17 cellular contexts compared by ENCODE assay signal in genomic region chr10:43905502-43906236, GRCh38.
DNase-seq lines count a peak whose midpoint lies in the region; ATAC-seq and TF ChIP-seq lines count a peak whose summit lies in the region.
"Had no signal": no experiment of that assay in that cellular context is flagged by ENCODE, and none has a peak within 500 bp of the region (broad histone marks: within the 10 kb centered on the region; RNA-seq: fewer than 3 reads in every experiment).

No MANE protein-coding gene starts in this region.

- ATAC-seq in GM18505 (IDR thresholded peaks at IDR 0.05; ENCODE audit: unreplicated experiment) = no peak
- ATAC-seq: body of pancreas; effector memory CD8-positive, alpha-beta T cell had no signal

- TF ChIP-seq CTCF in mesothelial cell of epicardium (IDR thresholded peaks at IDR 0.05; ENCODE audit: unreplicated experiment) (no peak), testis (IDR thresholded peaks at IDR 0.05) (no peak), neural progenitor cell (IDR thresholded peaks at IDR 0.05) (no peak)

- H3K27me3 ChIP-seq in Karpas-422 (ENCODE audit: low read length) = no peaks in the 10 kb centered on the region
- H3K27me3 ChIP-seq in testis = no peaks in the 10 kb centered on the region
- H3K27me3 ChIP-seq in neural progenitor cell = no peaks in the 10 kb centered on the region
- H3K27me3 ChIP-seq: body of pancreas had no signal

- H3K9ac ChIP-seq in Karpas-422 (ENCODE audit: low read length) (peak overlapping the region; percentile 49), neural progenitor cell (no peak overlapping the region)

- no peaks in the 10 kb centered on the region for H3K36me3 Mint-ChIP-seq in mesothelial cell of epicardium
- no peaks in the 10 kb centered on the region for H3K36me3 Mint-ChIP-seq in neural progenitor cell

- WGBS in testis, 2 donors = 34 to 47% methylated on average over 10 of the region's 10 CpGs

- H4K20me1 ChIP-seq in Karpas-422 (ENCODE audit: insufficient read depth, low read depth, low read length) (no peaks in the 10 kb centered on the region), neural progenitor cell (ENCODE audit: low read depth) (no peaks in the 10 kb centered on the region)

- no peaks in the 10 kb centered on the region for H3K36me3 ChIP-seq in Karpas-422 (ENCODE audit: insufficient read depth, low read length)
- no peaks in the 10 kb centered on the region for H3K36me3 ChIP-seq in testis (ENCODE audit: low read depth, missing control alignments)
- H3K36me3 ChIP-seq in neural progenitor cell = no peaks in the 10 kb centered on the region

- H3K27ac Mint-ChIP-seq in mesothelial cell of epicardium = peak overlapping the region; percentile 71
- H3K27ac Mint-ChIP-seq in neural progenitor cell = no peak overlapping the region
- H3K27ac Mint-ChIP-seq: effector memory CD8-positive, alpha-beta T cell had no signal

- peak overlapping the region; percentile 55; the same call in 1 of the 2 replicates for H2AFZ ChIP-seq in Karpas-422 (ENCODE audit: low read length)
- no peak overlapping the region for H2AFZ ChIP-seq in neural progenitor cell (replicated peaks)

- H3K9me3 ChIP-seq in Karpas-422 (ENCODE audit: low read length) (no peaks in the 10 kb centered on the region), testis (no peaks in the 10 kb centered on the region), neural progenitor cell (ENCODE audit: low read depth) (no peaks in the 10 kb centered on the region)
- H3K9me3 ChIP-seq: body of pancreas had no signal

- H3K27ac ChIP-seq in Karpas-422 (ENCODE audit: low read length) = peak overlapping the region; percentile 42; the same call in 1 of the 2 replicates
- H3K27ac ChIP-seq in testis = no peak overlapping the region
- no peak overlapping the region for H3K27ac ChIP-seq in neural progenitor cell
- H3K27ac ChIP-seq: body of pancreas, C4-2B had no signal

- no peaks in the 10 kb centered on the region for H3K9me2 ChIP-seq in Karpas-422 (replicated peaks; ENCODE audit: insufficient read depth, low read length)

- no peaks in the 10 kb centered on the region for H3K9me3 Mint-ChIP-seq in mesothelial cell of epicardium
- H3K9me3 Mint-ChIP-seq in neural progenitor cell = no peaks in the 10 kb centered on the region
- H3K9me3 Mint-ChIP-seq: effector memory CD8-positive, alpha-beta T cell had no signal

- H3K4me3 Mint-ChIP-seq in mesothelial cell of epicardium = no peak overlapping the region
- no peak overlapping the region for H3K4me3 Mint-ChIP-seq in neural progenitor cell
- H3K4me3 Mint-ChIP-seq: effector memory CD8-positive, alpha-beta T cell had no signal

- intact Hi-C loops in testis (cut with DNase I; ENCODE audit: low total_unique reads) = no loop called here

- H3K4me1 Mint-ChIP-seq in mesothelial cell of epicardium = peaks cover 22% of the 10 kb centered on the region
- peaks cover 5% of the 10 kb centered on the region for H3K4me1 Mint-ChIP-seq in neural progenitor cell

- H3K4me1 ChIP-seq in Karpas-422 (ENCODE audit: low read length) (peaks cover 54% of the 10 kb centered on the region), testis (peaks cover 20% of the 10 kb centered on the region), neural progenitor cell (no peaks in the 10 kb centered on the region)
- H3K4me1 ChIP-seq: body of pancreas had no signal

- H3K27me3 Mint-ChIP-seq in mesothelial cell of epicardium (ENCODE audit: low read depth) (peaks cover 10% of the 10 kb centered on the region), neural progenitor cell (ENCODE audit: insufficient read depth, low read depth) (no peaks in the 10 kb centered on the region)

- no peaks in the 10 kb centered on the region for H3F3A ChIP-seq in neural progenitor cell (ENCODE audit: low read depth)

- TF ChIP-seq POLR2A in testis (IDR thresholded peaks at IDR 0.05) (no peak), GM18505 (IDR thresholded peaks at IDR 0.05; ENCODE audit: borderline replicate concordance, extremely low read depth, insufficient read depth, insufficient read length) (no peak)

- peak overlapping the region; percentile 47 for H3K4me2 ChIP-seq in Karpas-422 (ENCODE audit: low read depth, low read length, poor library complexity, severe bottlenecking)
- no peak overlapping the region for H3K4me2 ChIP-seq in neural progenitor cell

- H3K79me2 ChIP-seq in Karpas-422 (ENCODE audit: low read length) (no peaks in the 10 kb centered on the region), neural progenitor cell (ENCODE audit: low read depth) (no peaks in the 10 kb centered on the region)

- H3K4me3 ChIP-seq in Karpas-422 (ENCODE audit: low read length) (no peak overlapping the region), testis (no peak overlapping the region), neural progenitor cell (no peak overlapping the region)
- H3K4me3 ChIP-seq: body of pancreas, lung had no signal

- DNase-seq in Karpas-422 = no peak
- peak; percentile 77 for DNase-seq in fibroblast of peridontal ligament (ENCODE audit: extremely low read depth)
- no peak for DNase-seq in mesothelial cell of epicardium (ENCODE audit: low spot score in 2 of 2, unreplicated experiment in 2 of 2)
- peak; percentile 26 for DNase-seq in testis
- no peak for DNase-seq in NCI-H2029 treated with DMSO at 0.1 percent for 48 hours (lab: John Stamatoyannopoulos, UW)
- DNase-seq in NCI-H748 (lab: John Stamatoyannopoulos, UW; ENCODE audit: unreplicated experiment) = no peak
- no peak for DNase-seq in neural progenitor cell (ENCODE audit: low spot score)
- DNase-seq: activated CD4-positive, alpha-beta T cell treated with anti-CD3 and anti-CD28 coated beads, Interleukin-2, amount 50 U/mL, for 4 hours; effector memory CD8-positive, alpha-beta T cell; KG1; NCI-H1694; occipital lobe; SHP77 treated with DMSO at 0.1 percent for 48 hours had no signal

Comparison
In these comparisons a context has a peak if more than half of its experiments do, and no peak if none do; other contexts are left out.
1. DNase-seq: peak in fibroblast of peridontal ligament (single experiment) and testis (single experiment); none in Karpas-422 (single experiment), mesothelial cell of epicardium (0 of 2), NCI-H2029 treated with DMSO at 0.1 percent for 48 hours (single experiment), NCI-H748 (single experiment) and neural progenitor cell (single experiment).